Comparison of ENCODE assay signal across 9 cellular contexts in genomic region chr5:135833961-135834638, GRCh38. TPM values are rescaled to one million over a fixed set of nuclear protein-coding genes. Genes with fewer than 3 reads are reported as not detected.
DNase-seq lines count a peak whose midpoint lies in the region; ATAC-seq and TF ChIP-seq lines count a peak whose summit lies in the region.
"Had no signal": no experiment of that assay in that cellular context is flagged by ENCODE, and none has a peak within 500 bp of the region (broad histone marks: within the 10 kb centered on the region; RNA-seq: fewer than 3 reads in every experiment).

No MANE protein-coding gene starts in this region.

- TF ChIP-seq CTCF in MM.1S (IDR thresholded peaks at IDR 0.05; ENCODE audit: low read length): no peak
- TF ChIP-seq CTCF in prostate gland (IDR thresholded peaks at IDR 0.05): peak in 2 of 4 experiments; percentile 47 to 61

- CTCF ChIA-PET in CD8-positive, alpha-beta memory T cell (lab: Charles Lee): no interaction called here

- H3K4me3 ChIP-seq in BLaER1: peak overlapping the region; percentile 64
- H3K4me3 ChIP-seq in MM.1S (ENCODE audit: low read length): peak overlapping the region; percentile 53
- peak overlapping the region; percentile 33 to 38 for H3K4me3 ChIP-seq in prostate gland
- H3K4me3 ChIP-seq in CD8-positive, alpha-beta memory T cell (ENCODE audit: low read length): no peak overlapping the region

- H3F3A ChIP-seq in MM.1S (ENCODE audit: insufficient read depth, low read length): no peaks in the 10 kb centered on the region

- H3K9me2 ChIP-seq in MM.1S (replicated peaks; ENCODE audit: insufficient read depth, low read length): no peaks in the 10 kb centered on the region

- no peaks in the 10 kb centered on the region for H3K79me2 ChIP-seq in MM.1S (ENCODE audit: low read length)

- H3K4me3 Mint-ChIP-seq in CD8-positive, alpha-beta memory T cell: no peak overlapping the region

- H3K9me3 Mint-ChIP-seq in CD8-positive, alpha-beta memory T cell: peaks cover 2 to 9% (median 8%) of the 10 kb centered on the region in 5 donors

- no peak overlapping the region for H2AFZ ChIP-seq in MM.1S (ENCODE audit: low read length)

- H3K9me3 ChIP-seq in BLaER1 (peaks cover 25% of the 10 kb centered on the region), MM.1S (replicated peaks; ENCODE audit: insufficient read depth, low read length) (no peaks in the 10 kb centered on the region), prostate gland (no peaks in the 10 kb centered on the region)
- no peaks in the 10 kb centered on the region for H3K9me3 ChIP-seq in CD8-positive, alpha-beta memory T cell (ENCODE audit: low read length)

- H3K9ac ChIP-seq in BLaER1 (no peak overlapping the region), MM.1S (ENCODE audit: low read length) (no peak overlapping the region)

- H3K4me1 ChIP-seq in BLaER1 (no peaks in the 10 kb centered on the region), MM.1S (ENCODE audit: low read length) (no peaks in the 10 kb centered on the region), prostate gland (replicated peaks) (no peaks in the 10 kb centered on the region)
- no peaks in the 10 kb centered on the region for H3K4me1 ChIP-seq in CD8-positive, alpha-beta memory T cell (ENCODE audit: insufficient read depth, low read length)

- ATAC-seq in GM21390 (IDR thresholded peaks at IDR 0.05; ENCODE audit: unreplicated experiment): peak; percentile 89

- H3K4me2 ChIP-seq in BLaER1: peak overlapping the region; percentile 94
- peak overlapping the region; percentile 79 for H3K4me2 ChIP-seq in MM.1S (ENCODE audit: low read depth, low read length)

- H4K20me1 ChIP-seq in BLaER1: no peaks in the 10 kb centered on the region
- H4K20me1 ChIP-seq in MM.1S (ENCODE audit: insufficient read depth, low read length): no peaks in the 10 kb centered on the region

- peaks cover 32 to 48% of the 10 kb centered on the region in 2 donors for H3K27me3 Mint-ChIP-seq in CD8-positive, alpha-beta memory T cell

- POLR2A ChIA-PET in CD8-positive, alpha-beta memory T cell (lab: Charles Lee): no interaction called here

- no peak for TF ChIP-seq POLR2A in prostate gland (IDR thresholded peaks at IDR 0.05)

- H3K27ac Mint-ChIP-seq in CD8-positive, alpha-beta memory T cell: no peak overlapping the region

- H3K27me3 ChIP-seq in BLaER1 (peaks cover 28% of the 10 kb centered on the region), MM.1S (replicated peaks; ENCODE audit: insufficient read depth, low read length) (peaks cover 15% of the 10 kb centered on the region), prostate gland (replicated peaks; ENCODE audit: insufficient read depth) (no peaks in the 10 kb centered on the region)
- no peaks in the 10 kb centered on the region for H3K27me3 ChIP-seq in CD8-positive, alpha-beta memory T cell (ENCODE audit: insufficient read depth, low read length, poor library complexity, severe bottlenecking)

- peaks cover 5 to 6% (median 5%) of the 10 kb centered on the region in 3 donors for H3K4me1 Mint-ChIP-seq in CD8-positive, alpha-beta memory T cell

- WGBS in prostate gland: 33% methylated on average over 16 of the region's 16 CpGs

- DNase-seq in MM.1S (no peak), fibroblast of peridontal ligament (ENCODE audit: extremely low read depth) (peak; percentile 18), prostate gland (ENCODE audit: low spot score) (no peak), AG20443 (ENCODE audit: low spot score) (no peak), SKM-1 treated with dmso at 0.1 percent for 144 hours (lab: John Stamatoyannopoulos, UW; ENCODE audit: unreplicated experiment) (no peak)
- no peak for DNase-seq in CD8-positive, alpha-beta memory T cell

- H3K36me3 ChIP-seq in BLaER1 (no peaks in the 10 kb centered on the region), MM.1S (replicated peaks; ENCODE audit: insufficient read depth, low read length) (no peaks in the 10 kb centered on the region), prostate gland (no peaks in the 10 kb centered on the region)
- no peaks in the 10 kb centered on the region for H3K36me3 ChIP-seq in CD8-positive, alpha-beta memory T cell (ENCODE audit: insufficient read depth, low read length)

- H3K36me3 Mint-ChIP-seq in CD8-positive, alpha-beta memory T cell: no peaks in the 10 kb centered on the region

- H3K27ac ChIP-seq in BLaER1 (no peak overlapping the region), MM.1S (ENCODE audit: low read length) (no peak overlapping the region), prostate gland (no peak overlapping the region)
- H3K27ac ChIP-seq in CD8-positive, alpha-beta memory T cell (ENCODE audit: low read depth, low read length): no peak overlapping the region

- intact Hi-C loops in prostate gland (cut with DNase I): no loop called here

RNA-seq across cellular contexts. Expression of gene SLC25A48, which starts 0.4 kb away (rescaled TPM):
- under 1 TPM; 0.77 to 0.85 TPM for total RNA-seq in prostate gland
- total RNA-seq in CD8-positive, alpha-beta memory T cell: not detected
- polyA plus RNA-seq in CD8-positive, alpha-beta memory T cell: not detected
- polyA plus RNA-seq: aorta had no signal
